In the genomic region with DNA sequence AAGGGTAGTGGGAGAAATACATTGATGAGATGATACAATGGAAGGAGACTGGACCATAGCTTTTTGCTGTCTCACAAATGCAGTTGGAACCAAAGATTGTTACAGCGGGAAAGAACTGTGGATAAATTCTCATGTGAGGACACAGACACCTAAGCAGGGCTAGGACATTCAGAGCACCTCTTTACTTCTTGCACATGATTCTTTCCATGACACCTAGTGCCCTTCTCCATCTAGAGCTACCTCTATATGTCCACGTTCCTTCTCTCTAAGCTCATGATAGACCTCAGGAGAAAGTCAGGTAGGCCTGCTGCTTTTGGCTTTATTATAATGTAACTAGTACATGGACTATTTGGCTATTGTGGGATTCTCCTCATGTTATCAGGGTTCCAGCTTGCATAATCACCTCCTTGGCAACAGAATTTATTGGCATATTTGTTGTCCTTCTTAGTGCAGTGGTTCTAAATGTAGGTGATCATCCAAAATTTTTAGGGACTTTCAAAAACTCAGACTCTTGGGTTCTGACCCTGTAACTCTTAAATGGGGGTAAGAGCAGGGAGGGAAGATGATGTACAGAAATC, we compare ENCODE assay signal across 20 cellular contexts. TPM values are rescaled to one million over a fixed set of nuclear protein-coding genes. Genes with fewer than 3 reads are reported as not detected.
DNase-seq lines count a peak whose midpoint lies in the region; ATAC-seq and TF ChIP-seq lines count a peak whose summit lies in the region.
"Had no signal": no experiment of that assay in that cellular context is flagged by ENCODE, and none has a peak within 500 bp of the region (broad histone marks: within the 10 kb centered on the region; RNA-seq: fewer than 3 reads in every experiment).

No MANE protein-coding gene starts in this region.

- peaks cover 0 to 4% (median 0%) of the 10 kb centered on the region in 3 donors for H3K36me3 Mint-ChIP-seq in immature natural killer cell
- peaks cover 31% of the 10 kb centered on the region for H3K36me3 Mint-ChIP-seq in type B pancreatic cell
- H3K36me3 Mint-ChIP-seq: neural progenitor cell had no signal

- WGBS in esophagus muscularis mucosa, result 93% methylated on average over 2 of the region's 2 CpGs

- peak overlapping the region; percentile 62 for H3K27ac ChIP-seq in PC-9
- peak overlapping the region in 1 of 4 donors; percentile 34 for H3K27ac ChIP-seq in esophagus muscularis mucosa (replicated peaks in 1 of 4)
- H3K27ac ChIP-seq: body of pancreas, neural progenitor cell, right atrium auricular region had no signal

- peaks cover 92 to 100% of the 10 kb centered on the region in 2 donors for H3K4me1 Mint-ChIP-seq in immature natural killer cell
- peaks cover 31% of the 10 kb centered on the region for H3K4me1 Mint-ChIP-seq in type B pancreatic cell (ENCODE audit: unreplicated experiment)
- H3K4me1 Mint-ChIP-seq: neural progenitor cell had no signal

- H3K27me3 ChIP-seq in PC-9 (ENCODE audit: insufficient read depth, low read depth) (no peaks in the 10 kb centered on the region), esophagus muscularis mucosa (no peaks in the 10 kb centered on the region)
- H3K27me3 ChIP-seq: body of pancreas, dorsolateral prefrontal cortex, heart right ventricle, neural progenitor cell, right atrium auricular region had no signal

- no TSS peak for BruUV-seq in PC-9 (replicated peaks; lab: Mats Ljungman, UMichigan)

- CTCF ChIA-PET in PC-9 (lab: Charles Lee), result no interaction called here

- H3K9me3 Mint-ChIP-seq in immature natural killer cell (no peaks in the 10 kb centered on the region), type B pancreatic cell (no peaks in the 10 kb centered on the region)
- H3K9me3 Mint-ChIP-seq: neural progenitor cell; stimulated activated naive CD8-positive, alpha-beta T cell treated with anti-CD3 and anti-CD28 coated beads, Interleukin-15, Interleukin-2, amounts not matched to agents 100 ng/mL and 50 ng/mL, for 24 hours had no signal

- H3K4me3 Mint-ChIP-seq in immature natural killer cell (no peak overlapping the region), type B pancreatic cell (no peak overlapping the region)
- H3K4me3 Mint-ChIP-seq: neural progenitor cell; stimulated activated naive CD8-positive, alpha-beta T cell treated with anti-CD3 and anti-CD28 coated beads, Interleukin-15, Interleukin-2, amounts not matched to agents 100 ng/mL and 50 ng/mL, for 24 hours had no signal

- TF ChIP-seq EP300 in esophagus muscularis mucosa (IDR thresholded peaks at IDR 0.05), result no peak

- POLR2A ChIA-PET in PC-9 (lab: Charles Lee; ENCODE audit: unreplicated experiment), result no interaction called here

- no peak overlapping the region for H3K4me3 ChIP-seq in PC-9
- no peak overlapping the region for H3K4me3 ChIP-seq in esophagus muscularis mucosa
- H3K4me3 ChIP-seq: body of pancreas, dorsolateral prefrontal cortex, heart right ventricle, neural progenitor cell, right atrium auricular region had no signal

- H3K4me1 ChIP-seq in PC-9 (replicated peaks; ENCODE audit: insufficient read depth) (peaks cover 20% of the 10 kb centered on the region), esophagus muscularis mucosa (peaks cover 44 to 92% (median 79%) of the 10 kb centered on the region in 4 donors)
- H3K4me1 ChIP-seq: neural progenitor cell had no signal

- H2AFZ ChIP-seq in PC-9, result no peak overlapping the region
- H2AFZ ChIP-seq: neural progenitor cell had no signal

- TF ChIP-seq CTCF in PC-9 (conservative IDR thresholded peaks at IDR 0.05) (no peak), type B pancreatic cell (conservative IDR thresholded peaks at IDR 0.05) (no peak), esophagus muscularis mucosa (IDR thresholded peaks at IDR 0.05) (no peak)

- ATAC-seq in left ventricle myocardium superior (peak; percentile 8), left cardiac atrium (no peak)
- ATAC-seq: body of pancreas had no signal

- peaks cover 71% of the 10 kb centered on the region for H3K79me2 ChIP-seq in PC-9 (ENCODE audit: low read depth)

- peaks cover 0 to 4% (median 0%) of the 10 kb centered on the region in 3 donors for H3K27me3 Mint-ChIP-seq in immature natural killer cell (ENCODE audit: low read depth in 3 of 3)
- H3K27me3 Mint-ChIP-seq in type B pancreatic cell, result no peaks in the 10 kb centered on the region
- H3K27me3 Mint-ChIP-seq: stimulated activated naive CD8-positive, alpha-beta T cell treated with anti-CD3 and anti-CD28 coated beads, Interleukin-15, Interleukin-2, amounts not matched to agents 100 ng/mL and 50 ng/mL, for 24 hours had no signal

- DNase-seq in left ventricle myocardium superior (no peak), left cardiac atrium (no peak), PC-9 (no peak), immature natural killer cell (no peak), type B pancreatic cell (ENCODE audit: extremely low spot score, unreplicated experiment) (no peak), COLO829 (ENCODE audit: low spot score) (no peak), esophagus muscularis mucosa (ENCODE audit: extremely low spot score) (no peak)
- no peak for DNase-seq in activated CD4-positive, CD25-positive, alpha-beta regulatory T cell (lab: John Stamatoyannopoulos, UW)
- DNase-seq: activated CD4-positive, alpha-beta T cell treated with anti-CD3 and anti-CD28 coated beads for 48 hours; activated CD8-positive, alpha-beta memory T cell treated with anti-CD3 and anti-CD28 coated beads, Interleukin-2, amount 50 U/mL, for 48 hours; activated naive CD4-positive, alpha-beta T cell treated with Interleukin-2 at 50 U/mL for 16 hours; body of pancreas; dorsolateral prefrontal cortex; heart right ventricle; KG1; NCI-H1105 treated with DMSO at 0.1 percent for 48 hours; OCI-M1 had no signal

- intact Hi-C loops in left ventricle myocardium superior (cut with micrococcal nuclease) (no loop called here), left cardiac atrium (cut with DNase I) (no loop called here), PC-9 (cut with micrococcal nuclease; ENCODE audit: unreplicated experiment) (loop anchor here (2.0 kb wide), 1 partner anchor 21 kb away; no protein-coding TSS in a partner anchor), esophagus muscularis mucosa (cut with DNase I) (no loop called here)

- H3K36me3 ChIP-seq in PC-9 (ENCODE audit: low read depth) (no peaks in the 10 kb centered on the region), esophagus muscularis mucosa (no peaks in the 10 kb centered on the region)
- H3K36me3 ChIP-seq: heart right ventricle, neural progenitor cell, right atrium auricular region had no signal

- no peak for TF ChIP-seq POLR2A in esophagus muscularis mucosa (IDR thresholded peaks at IDR 0.05; ENCODE audit: low read depth)

- H3K27ac Mint-ChIP-seq in immature natural killer cell, result peak overlapping the region in 5 of 6 donors; percentile 15 to 75 (median 65)
- peak overlapping the region; percentile 39 for H3K27ac Mint-ChIP-seq in type B pancreatic cell
- H3K27ac Mint-ChIP-seq: neural progenitor cell; stimulated activated naive CD8-positive, alpha-beta T cell treated with anti-CD3 and anti-CD28 coated beads, Interleukin-15, Interleukin-2, amounts not matched to agents 100 ng/mL and 50 ng/mL, for 24 hours had no signal

- H3K4me2 ChIP-seq in PC-9, result peak overlapping the region; percentile 37; the same call in 1 of the 2 replicates
- H3K4me2 ChIP-seq: neural progenitor cell had no signal

- H3F3A ChIP-seq in PC-9 (ENCODE audit: insufficient read depth, low read depth), result peaks cover 21% of the 10 kb centered on the region; the same call in 1 of the 2 replicates

- H3K9me2 ChIP-seq in PC-9 (ENCODE audit: insufficient read depth), result no peaks in the 10 kb centered on the region

- H4K20me1 ChIP-seq in PC-9 (ENCODE audit: insufficient read depth), result no peaks in the 10 kb centered on the region

- H3K9me3 ChIP-seq in PC-9 (ENCODE audit: insufficient read depth, low read depth) (no peaks in the 10 kb centered on the region), esophagus muscularis mucosa (no peaks in the 10 kb centered on the region)
- H3K9me3 ChIP-seq: body of pancreas, right atrium auricular region had no signal

RNA-seq across cellular contexts. Expression of a gene that starts 27.2 kb away (rescaled TPM):
- total RNA-seq in left ventricle myocardium superior (53.0 TPM), left cardiac atrium (10 to 100 TPM; 39.0 to 51.7 TPM), PC-9 (2021) (48.8 and 52.8 TPM in 2 replicates), type B pancreatic cell (ENCODE audit: low replicate concordance) (43.0 and 94.0 TPM in 2 replicates), esophagus muscularis mucosa (10 to 100 TPM; 79.2 to 92.3 (median 89.3) TPM)
- 100 to 1,000 TPM in 1 of 3 donors, 10 to 100 TPM in 2; 87.3 to 142 (median 92.6) TPM for polyA plus RNA-seq in immature natural killer cell
